Comparison of ENCODE assay signal across 24 cellular contexts in genomic region chr20:33670715-33671499, GRCh38. TPM values are rescaled to one million over a fixed set of nuclear protein-coding genes. Genes with fewer than 3 reads are reported as not detected.
DNase-seq lines count a peak whose midpoint lies in the region; TF ChIP-seq lines count a peak whose summit lies in the region.
"Had no signal": no experiment of that assay in that cellular context is flagged by ENCODE, and none has a peak within 500 bp of the region (broad histone marks: within the 10 kb centered on the region; RNA-seq: fewer than 3 reads in every experiment).

No MANE protein-coding gene starts in this region.

- H3K9me3 Mint-ChIP-seq in nephron = no peaks in the 10 kb centered on the region
- H3K9me3 Mint-ChIP-seq: activated naive CD4-positive, alpha-beta T cell treated with anti-CD3 and anti-CD28 coated beads, Interleukin-2, amount 10 ng/mL, durations not matched to agents 7 days and 5 days; dendritic cell treated with granulocyte-macrophage colony-stimulating factor and Interleukin-4, amounts not matched to agents 40 ng/mL and 50 ng/mL, for 4 days; memory B cell; naive thymus-derived CD8-positive, alpha-beta T cell had no signal

- DNase-seq in breast epithelium (ENCODE audit: low spot score in 2 of 2) (no peak), mammary epithelial cell (no peak), RWPE1 (ENCODE audit: low spot score) (no peak), anterior cingulate cortex (lab: John Stamatoyannopoulos, UW) (no peak), hepatocyte (ENCODE audit: low spot score) (no peak), OCI-LY7 (ENCODE audit: low spot score) (no peak)
- DNase-seq: activated CD4-positive, alpha-beta T cell treated with anti-CD3 and anti-CD28 coated beads for 48 hours; activated naive CD4-positive, alpha-beta T cell treated with anti-CD3 and anti-CD28 coated beads, Interleukin-2, amount 10 ng/mL, durations not matched to agents 7 days and 5 days; foreskin fibroblast; H7; Kasumi-1; kidney glomerular epithelial cell; naive thymus-derived CD8-positive, alpha-beta T cell; NCI-H1105; small intestine; stimulated activated CD4-positive, alpha-beta T cell treated with anti-CD3 and anti-CD28 coated beads, Interleukin-2, amount 100 ng/mL, for 48 hours had no signal

- H2AFZ ChIP-seq in mammary epithelial cell (ENCODE audit: low read depth, low read length) = no peak overlapping the region
- no peak overlapping the region for H2AFZ ChIP-seq in hepatocyte
- H2AFZ ChIP-seq in OCI-LY7 (ENCODE audit: low read length) = no peak overlapping the region

- dilution Hi-C loops in mammary epithelial cell (cut with HindIII; ENCODE audit: low sequenced_read_pairs) = loop anchor here (10.0 kb wide), 1 partner anchor 66 kb away; no protein-coding TSS in a partner anchor

- POLR2A ChIA-PET in RWPE1 (lab: Yijun Ruan, JAX; ENCODE audit: low non-redundant PET) (interaction anchor here (0.5 kb wide), 2 partner anchors 277 to 734 kb away, joined by 3 read pairs; no protein-coding TSS in a partner anchor), OCI-LY7 (lab: Charles Lee) (interaction anchor here (1.4 kb wide), 1 partner anchor 14 kb away, joined by 5 read pairs; no protein-coding TSS in a partner anchor)

- H3K4me1 ChIP-seq in breast epithelium = peaks cover 0 to 4% of the 10 kb centered on the region in 2 donors
- H3K4me1 ChIP-seq in mammary epithelial cell (ENCODE audit: insufficient read depth, low read length) = peaks cover 37% of the 10 kb centered on the region
- peaks cover 30% of the 10 kb centered on the region for H3K4me1 ChIP-seq in hepatocyte (ENCODE audit: insufficient read depth)
- H3K4me1 ChIP-seq in OCI-LY7 (ENCODE audit: insufficient read depth, low read length, poor library complexity, severe bottlenecking) = peaks cover 77% of the 10 kb centered on the region

- H3K36me3 ChIP-seq in breast epithelium (no peaks in the 10 kb centered on the region), mammary epithelial cell (ENCODE audit: insufficient read depth, low read length) (no peaks in the 10 kb centered on the region), hepatocyte (replicated peaks; ENCODE audit: insufficient read depth, low read depth) (no peaks in the 10 kb centered on the region), OCI-LY7 (ENCODE audit: insufficient read depth, low read length) (peaks cover 45% of the 10 kb centered on the region; the same call in 1 of the 2 replicates)

- intact Hi-C loops in breast epithelium (cut with DNase I; ENCODE audit: low total_unique reads) (no loop called here), mammary epithelial cell (cut with micrococcal nuclease) (loop anchor here (5.0 kb wide), 1 partner anchor 61 kb away; the partner anchor contains the start of gene ZNF341), OCI-LY7 (cut with micrococcal nuclease; ENCODE audit: unreplicated experiment) (no loop called here)

- peak overlapping the region in 2 of 3 experiments; percentile 37 to 73 for H3K27ac Mint-ChIP-seq in nephron
- H3K27ac Mint-ChIP-seq: dendritic cell treated with granulocyte-macrophage colony-stimulating factor and Interleukin-4, amounts not matched to agents 40 ng/mL and 50 ng/mL, for 4 days; memory B cell had no signal

- H3K4me2 ChIP-seq in mammary epithelial cell (ENCODE audit: insufficient read depth, low read depth, low read length) (no peak overlapping the region), hepatocyte (no peak overlapping the region), OCI-LY7 (ENCODE audit: low read length) (no peak overlapping the region)

- peaks cover 3% of the 10 kb centered on the region for H3K36me3 Mint-ChIP-seq in nephron (ENCODE audit: low read depth)

- TF ChIP-seq POLR2A in breast epithelium (IDR thresholded peaks at IDR 0.05) = peak; percentile 10

- no peaks in the 10 kb centered on the region for H4K20me1 ChIP-seq in mammary epithelial cell (ENCODE audit: insufficient read depth, low read length)
- H4K20me1 ChIP-seq in hepatocyte (ENCODE audit: insufficient read depth, poor library complexity, severe bottlenecking) = no peaks in the 10 kb centered on the region
- 0 out of 2 replicates have a peak, but pooled peaks cover 5% of the 10 kb centered on the region for H4K20me1 ChIP-seq in OCI-LY7 (ENCODE audit: insufficient read depth, low read length)

- WGBS in mammary epithelial cell (ENCODE audit: low coverage, missing lambda C conversion rate) = 89% methylated on average over 6 of the region's 6 CpGs
- 88% methylated on average over 6 of the region's 6 CpGs for WGBS in hepatocyte (ENCODE audit: low lambda C conversion rate, missing lambda C conversion rate)

- H3K27me3 ChIP-seq in breast epithelium (no peaks in the 10 kb centered on the region), mammary epithelial cell (ENCODE audit: insufficient read depth, low read length) (no peaks in the 10 kb centered on the region), hepatocyte (no peaks in the 10 kb centered on the region)

- H3K4me3 Mint-ChIP-seq in nephron = peak overlapping the region; percentile 51 to 74 (median 63)
- H3K4me3 Mint-ChIP-seq: activated naive CD4-positive, alpha-beta T cell treated with anti-CD3 and anti-CD28 coated beads, Interleukin-2, amount 10 ng/mL, durations not matched to agents 7 days and 5 days; dendritic cell treated with granulocyte-macrophage colony-stimulating factor and Interleukin-4, amounts not matched to agents 40 ng/mL and 50 ng/mL, for 4 days; memory B cell had no signal

- TF ChIP-seq CTCF in breast epithelium (IDR thresholded peaks at IDR 0.05) (no peak), mammary epithelial cell (conservative IDR thresholded peaks at IDR 0.05 in 1 of 2, IDR thresholded peaks at IDR 0.05 in 1 of 2; ENCODE audit: extremely low read depth in 1 of 2, insufficient read depth in 1 of 2, low read depth in 1 of 2, low read length in 2 of 2) (no peak), RWPE1 (conservative IDR thresholded peaks at IDR 0.05; ENCODE audit: low read depth) (no peak), nephron (IDR thresholded peaks at IDR 0.05; ENCODE audit: unreplicated experiment in 3 of 3) (no peak), hepatocyte (IDR thresholded peaks at IDR 0.05; ENCODE audit: poor library complexity) (no peak), OCI-LY7 (conservative IDR thresholded peaks at IDR 0.05; ENCODE audit: low read length) (no peak)

- H3K9me2 ChIP-seq in hepatocyte (replicated peaks; ENCODE audit: insufficient read depth) = no peaks in the 10 kb centered on the region
- no peaks in the 10 kb centered on the region for H3K9me2 ChIP-seq in OCI-LY7 (ENCODE audit: insufficient read depth, low read length)

- peaks cover 3% of the 10 kb centered on the region for H3K27me3 Mint-ChIP-seq in nephron (ENCODE audit: low read depth)
- H3K27me3 Mint-ChIP-seq: activated naive CD4-positive, alpha-beta T cell treated with anti-CD3 and anti-CD28 coated beads, Interleukin-2, amount 10 ng/mL, durations not matched to agents 7 days and 5 days; memory B cell; naive thymus-derived CD8-positive, alpha-beta T cell had no signal

- CTCF ChIA-PET in mammary epithelial cell (lab: Charles Lee; ENCODE audit: low non-redundant PET) = no interaction called here
- CTCF ChIA-PET in RWPE1 (lab: Yijun Ruan, JAX) = interaction anchor here (0.6 to 1.7 kb wide), 3 partner anchors 17 to 343 kb away, joined by 4 to 6 read pairs (median 5); no protein-coding TSS in a partner anchor
- CTCF ChIA-PET in OCI-LY7 (lab: Charles Lee; ENCODE audit: unreplicated experiment) = interaction anchor here (0.6 kb wide), 1 partner anchor 93 kb away, joined by 3 read pairs; no protein-coding TSS in a partner anchor

- no peak overlapping the region for H3K9ac ChIP-seq in mammary epithelial cell (ENCODE audit: insufficient read depth, low read length)

- peak overlapping the region; percentile 17 to 26 for H3K27ac ChIP-seq in breast epithelium
- H3K27ac ChIP-seq in mammary epithelial cell (ENCODE audit: insufficient read depth, low read depth, low read length) = no peak overlapping the region
- H3K27ac ChIP-seq in RWPE1 = peak overlapping the region; percentile 88
- H3K27ac ChIP-seq in hepatocyte = no peak overlapping the region
- no peak overlapping the region for H3K27ac ChIP-seq in OCI-LY7 (ENCODE audit: low read depth, low read length, poor library complexity, severe bottlenecking)
- H3K27ac ChIP-seq: epithelial cell of prostate, psoas muscle had no signal

- BruUV-seq in mammary epithelial cell (replicated peaks; lab: Mats Ljungman, UMichigan) = no TSS peak
- BruUV-seq in OCI-LY7 (replicated peaks; lab: Mats Ljungman, UMichigan) = no TSS peak

- H3K9me3 ChIP-seq in breast epithelium = no peaks in the 10 kb centered on the region
- H3K9me3 ChIP-seq in mammary epithelial cell (replicated peaks; ENCODE audit: insufficient read depth, low read length) = no peaks in the 10 kb centered on the region
- no peaks in the 10 kb centered on the region for H3K9me3 ChIP-seq in hepatocyte (ENCODE audit: low read depth)
- no peaks in the 10 kb centered on the region for H3K9me3 ChIP-seq in OCI-LY7 (ENCODE audit: low read length)
- H3K9me3 ChIP-seq: psoas muscle had no signal

- H3K4me3 ChIP-seq in breast epithelium (no peak overlapping the region), mammary epithelial cell (replicated peaks in 1 of 3; ENCODE audit: insufficient read depth in 1 of 3, low read depth in 2 of 3, low read length in 3 of 3) (no peak overlapping the region), hepatocyte (no peak overlapping the region), OCI-LY7 (ENCODE audit: low read depth, low read length, poor library complexity, severe bottlenecking) (no peak overlapping the region)
- H3K4me3 ChIP-seq: psoas muscle had no signal

- in situ Hi-C loops in mammary epithelial cell (cut with MboI; ENCODE audit: low sequenced_read_pairs in 2 of 2) = no loop called here

- peaks cover 48% of the 10 kb centered on the region for H3K4me1 Mint-ChIP-seq in nephron

- no peaks in the 10 kb centered on the region for H3K79me2 ChIP-seq in mammary epithelial cell (ENCODE audit: insufficient read depth, low read length)
- H3K79me2 ChIP-seq in hepatocyte = peaks cover 22% of the 10 kb centered on the region
- peaks cover 18% of the 10 kb centered on the region; the same call in 1 of the 2 replicates for H3K79me2 ChIP-seq in OCI-LY7 (ENCODE audit: insufficient read depth, low read depth, low read length)

RNA-seq across cellular contexts. Expression of gene NECAB3, which starts 3.3 kb away (rescaled TPM):
- total RNA-seq in breast epithelium (10 to 100 TPM; 23.4 to 37.3 (median 28.5) TPM), mammary epithelial cell (10 to 100 TPM; 14.6 to 14.7 TPM), hepatocyte (46.2 and 50.6 TPM in 2 replicates), OCI-LY7 (2022) (71.3 and 79.4 TPM in 2 replicates)
- polyA plus RNA-seq in mammary epithelial cell (5.4 TPM), hepatocyte (55.4 and 64.9 TPM in 2 replicates)
- polyA minus RNA-seq in mammary epithelial cell = 2.9 TPM
- total RNA-seq in OCI-LY7 (2014; rRNA removed; shearing (Covaris generic)) = 48.2 and 62.4 TPM in 2 replicates

RNA-seq across cellular contexts. Expression of gene ACTL10, which starts 4.2 kb away (rescaled TPM):
- total RNA-seq in breast epithelium = 1 to 10 TPM; 1.4 to 3.4 (median 2.6) TPM
- total RNA-seq in mammary epithelial cell = 1 to 10 TPM; 1.4 to 2.7 TPM
- polyA plus RNA-seq in mammary epithelial cell = 0.79 TPM
- not detected for polyA minus RNA-seq in mammary epithelial cell
- 0.17 and 0.24 TPM in 2 replicates for total RNA-seq in hepatocyte
- 1.6 and 2.6 TPM in 2 replicates for polyA plus RNA-seq in hepatocyte
- 7.4 and 11.7 TPM in 2 replicates for total RNA-seq in OCI-LY7 (2014; rRNA removed; shearing (Covaris generic))
- total RNA-seq in OCI-LY7 (2022) = 5.1 and 5.6 TPM in 2 replicates
- total RNA-seq: G401, NCI-H460, RPMI7951 had no signal

RNA-seq across cellular contexts. Expression of gene C20orf144, which starts 8.8 kb away (rescaled TPM):
- under 1 TPM; 0.16 to 0.33 (median 0.29) TPM for total RNA-seq in breast epithelium
- total RNA-seq in mammary epithelial cell = under 1 TPM; under 0.01 to 0.16 TPM
- 0.03 TPM for polyA plus RNA-seq in mammary epithelial cell
- polyA minus RNA-seq in mammary epithelial cell = not detected
- total RNA-seq in hepatocyte = 0.30 TPM in 1 of 2 replicates, not detected in the other
- 0.41 and 0.46 TPM in 2 replicates for polyA plus RNA-seq in hepatocyte
- total RNA-seq in OCI-LY7 (2014; rRNA removed; shearing (Covaris generic)) = 0.18 and 0.44 TPM in 2 replicates
- total RNA-seq in OCI-LY7 (2022) = 0.31 and 0.42 TPM in 2 replicates
- total RNA-seq: H7, NCI-H460, psoas muscle had no signal
- polyA plus RNA-seq: naive thymus-derived CD8-positive, alpha-beta T cell had no signal

RNA-seq across cellular contexts. Expression of gene E2F1, which starts 15.3 kb away (rescaled TPM):
- total RNA-seq in breast epithelium = 1 to 10 TPM in 1 of 3 donors, under 1 TPM in 2; 0.33 to 2.2 (median 0.88) TPM
- total RNA-seq in mammary epithelial cell = 10 to 100 TPM in 1 of 2 donors, 1 to 10 TPM in 1; 1.8 to 12.7 TPM
- 10.3 TPM for polyA plus RNA-seq in mammary epithelial cell
- 10.7 TPM for polyA minus RNA-seq in mammary epithelial cell
- 9.1 and 11.0 TPM in 2 replicates for total RNA-seq in hepatocyte
- polyA plus RNA-seq in hepatocyte = 11.8 and 14.3 TPM in 2 replicates
- total RNA-seq in OCI-LY7 (2014; rRNA removed; shearing (Covaris generic)) = 128 and 135 TPM in 2 replicates
- total RNA-seq in OCI-LY7 (2022) = 148 and 168 TPM in 2 replicates

RNA-seq across cellular contexts. Expression of gene PXMP4, which starts 49.2 kb away (rescaled TPM):
- total RNA-seq in breast epithelium (10 to 100 TPM in 1 of 3 donors, 1 to 10 TPM in 2; 7.9 to 14.3 (median 9.1) TPM), mammary epithelial cell (10 to 100 TPM in 1 of 2 donors, 1 to 10 TPM in 1; 8.0 to 11.3 TPM), hepatocyte (3.9 and 4.1 TPM in 2 replicates), OCI-LY7 (2022) (7.8 and 8.2 TPM in 2 replicates)
- polyA plus RNA-seq in mammary epithelial cell (6.5 TPM), hepatocyte (4.7 and 4.8 TPM in 2 replicates)
- 2.6 TPM for polyA minus RNA-seq in mammary epithelial cell
- 3.1 and 4.2 TPM in 2 replicates for total RNA-seq in OCI-LY7 (2014; rRNA removed; shearing (Covaris generic))

Comparison
In these comparisons a context has a peak if more than half of its experiments do, and no peak if none do; other contexts are left out.
1. H3K27ac ChIP-seq: peak in breast epithelium (2 of 2) and RWPE1 (single experiment); none in mammary epithelial cell (single experiment), hepatocyte (single experiment) and OCI-LY7 (single experiment).